Comparison of ENCODE assay signal across 24 cellular contexts in the genomic region with DNA sequence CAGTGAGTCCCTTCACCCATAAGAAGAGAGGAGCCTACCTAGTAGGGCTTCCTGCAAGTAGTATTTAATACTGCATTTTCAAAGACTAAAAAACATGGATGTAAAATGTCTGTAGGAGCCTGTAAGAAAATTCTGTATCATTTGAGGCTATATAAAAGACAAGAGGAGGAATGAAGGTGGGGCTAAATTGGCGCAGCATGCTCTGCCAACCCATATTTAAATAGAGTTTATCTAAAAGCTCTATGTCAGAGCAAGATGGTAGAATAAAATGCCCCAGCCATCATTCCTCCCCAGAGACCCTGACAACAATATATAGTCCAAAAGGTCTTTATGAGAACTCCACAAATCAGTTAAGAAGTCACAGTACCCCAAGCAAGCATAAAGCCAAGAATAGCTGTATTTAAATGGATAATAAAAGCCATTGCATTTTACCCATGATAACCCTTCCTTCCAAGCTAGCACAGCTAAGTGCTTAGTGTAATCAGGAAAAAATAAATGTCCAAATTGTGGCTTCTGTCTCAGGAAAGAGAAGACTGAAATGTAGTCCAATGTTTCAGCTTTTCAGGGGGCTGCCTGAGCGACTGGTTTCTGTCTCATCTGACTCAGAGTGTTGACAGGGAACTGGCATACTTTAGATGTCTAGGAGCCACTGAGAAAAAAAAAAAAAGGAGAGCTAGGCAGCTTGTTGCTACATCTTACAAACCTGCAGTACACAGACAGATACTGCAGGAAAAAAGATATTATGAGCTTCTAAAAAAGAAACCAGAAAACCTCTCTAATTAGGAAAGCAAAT.
DNase-seq lines count a peak whose midpoint lies in the region; ATAC-seq and TF ChIP-seq lines count a peak whose summit lies in the region.
"Had no signal": no experiment of that assay in that cellular context is flagged by ENCODE, and none has a peak within 500 bp of the region (broad histone marks: within the 10 kb centered on the region; RNA-seq: fewer than 3 reads in every experiment).

No MANE protein-coding gene starts in this region.

- DNase-seq in AG10803 (ENCODE audit: low read depth) (peak; percentile 65), fibroblast of pulmonary artery (ENCODE audit: low read depth) (peak; percentile 92), mesenchymal stem cell (peak; percentile 91), HFFc6 (no peak), erythroblast (lab: John Stamatoyannopoulos, UW) (no peak), NCI-H1417 (lab: John Stamatoyannopoulos, UW) (no peak), immature natural killer cell (no peak)
- DNase-seq: activated CD4-positive, alpha-beta T cell treated with anti-CD3 and anti-CD28 coated beads for 48 hours; activated naive CD8-positive, alpha-beta T cell treated with anti-CD3 and anti-CD28 coated beads for 36 hours; caudate nucleus; CD4-positive, CD25-positive, alpha-beta regulatory T cell; DMS 273 treated with DMSO at 0.1 percent for 48 hours; kidney; midbrain; NCI-H1048; NCI-H2029 treated with DMSO at 0.1 percent for 48 hours; NCI-H446 treated with DMSO at 0.1 percent for 48 hours; psoas muscle had no signal

- no peak overlapping the region for H2BK5ac ChIP-seq in mesenchymal stem cell (ENCODE audit: low read depth, low read length, poor library complexity, severe bottlenecking)

- H4K91ac ChIP-seq in mesenchymal stem cell (ENCODE audit: low read length), result no peak overlapping the region

- no peak overlapping the region for H2AFZ ChIP-seq in mesenchymal stem cell (ENCODE audit: low read depth, low read length)

- 0% methylated on average over 1 of the region's 2 CpGs for WGBS in mesenchymal stem cell

- H3K18ac ChIP-seq in mesenchymal stem cell (ENCODE audit: low read depth in 1 of 2, low read length in 2 of 2), result no peak overlapping the region

- no peak overlapping the region for H2BK120ac ChIP-seq in mesenchymal stem cell (ENCODE audit: low read depth, low read length)

- no peak overlapping the region for H3K4me3 ChIP-seq in AG10803 (ENCODE audit: low read length)
- no peak overlapping the region for H3K4me3 ChIP-seq in fibroblast of pulmonary artery (replicated peaks; ENCODE audit: low read depth, low read length)
- H3K4me3 ChIP-seq in mesenchymal stem cell (ENCODE audit: insufficient read depth in 1 of 2, low read depth in 1 of 2, low read length in 2 of 2), result no peak overlapping the region
- H3K4me3 ChIP-seq: psoas muscle, suprapubic skin had no signal

- H2BK12ac ChIP-seq in mesenchymal stem cell (ENCODE audit: low read length in 2 of 2), result no peak overlapping the region

- H3K4me1 Mint-ChIP-seq in HFFc6 (ENCODE audit: low read depth) (peaks cover 8% of the 10 kb centered on the region; the same call in 1 of the 2 replicates), immature natural killer cell (no peaks in the 10 kb centered on the region)
- H3K4me1 Mint-ChIP-seq: activated naive CD8-positive, alpha-beta T cell treated with anti-CD3 and anti-CD28 coated beads for 36 hours; activated T-helper 17 cell treated with anti-CD3 and anti-CD28 coated beads, Interleukin-2, amount 50 U/mL, for 72 hours; CD4-positive, CD25-positive, alpha-beta regulatory T cell; neural crest cell had no signal

- TF ChIP-seq CTCF in AG10803 (conservative IDR thresholded peaks at IDR 0.05; ENCODE audit: low read length) (no peak), fibroblast of pulmonary artery (IDR thresholded peaks at IDR 0.05; ENCODE audit: low read length, missing control alignments) (no peak), HFFc6 (IDR thresholded peaks at IDR 0.05) (no peak)

- H3K23ac ChIP-seq in mesenchymal stem cell (ENCODE audit: low read length in 2 of 2), result no peak overlapping the region

- H3K36me3 Mint-ChIP-seq in HFFc6 (ENCODE audit: low read depth) (peaks cover 51% of the 10 kb centered on the region), immature natural killer cell (peaks cover 8 to 15% (median 11%) of the 10 kb centered on the region in 3 donors)

- no peak overlapping the region for H2AK5ac ChIP-seq in mesenchymal stem cell (ENCODE audit: low read length, severe bottlenecking)

- no peak overlapping the region for H3K14ac ChIP-seq in mesenchymal stem cell (ENCODE audit: low read length in 2 of 2)

- H3K4me3 Mint-ChIP-seq in HFFc6 (no peak overlapping the region), immature natural killer cell (no peak overlapping the region)
- H3K4me3 Mint-ChIP-seq: activated naive CD8-positive, alpha-beta T cell treated with anti-CD3 and anti-CD28 coated beads for 36 hours; activated T-helper 17 cell treated with anti-CD3 and anti-CD28 coated beads, Interleukin-2, amount 50 U/mL, for 72 hours; CD4-positive, CD25-positive, alpha-beta regulatory T cell; neural crest cell had no signal

- H3K9ac ChIP-seq in mesenchymal stem cell (ENCODE audit: low read length), result no peak overlapping the region
- H3K9ac ChIP-seq: KMS-11 had no signal

- H3K79me1 ChIP-seq in mesenchymal stem cell (replicated peaks; ENCODE audit: low read length, poor library complexity, severe bottlenecking), result no peaks in the 10 kb centered on the region

- H3K4ac ChIP-seq in mesenchymal stem cell (ENCODE audit: low read depth in 1 of 2, low read length in 2 of 2), result no peak overlapping the region

- no peak overlapping the region for H3K27ac ChIP-seq in mesenchymal stem cell (ENCODE audit: low read length, poor library complexity, severe bottlenecking)
- H3K27ac ChIP-seq: KMS-11, psoas muscle, suprapubic skin had no signal

- no peaks in the 10 kb centered on the region for H3K27me3 Mint-ChIP-seq in HFFc6 (ENCODE audit: insufficient read depth)
- peaks cover 0 to 4% (median 0%) of the 10 kb centered on the region in 3 donors for H3K27me3 Mint-ChIP-seq in immature natural killer cell (ENCODE audit: low read depth in 3 of 3)
- H3K27me3 Mint-ChIP-seq: activated naive CD8-positive, alpha-beta T cell treated with anti-CD3 and anti-CD28 coated beads for 36 hours; activated T-helper 17 cell treated with anti-CD3 and anti-CD28 coated beads, Interleukin-2, amount 50 U/mL, for 72 hours; CD4-positive, CD25-positive, alpha-beta regulatory T cell had no signal

- H3K9me3 Mint-ChIP-seq in HFFc6 (peaks cover 27% of the 10 kb centered on the region), immature natural killer cell (peaks cover 30 to 85% (median 53%) of the 10 kb centered on the region in 6 donors)

- no peaks in the 10 kb centered on the region for H3K27me3 ChIP-seq in mesenchymal stem cell (ENCODE audit: control insufficient read depth in 1 of 2, insufficient read depth in 1 of 2, low read length in 2 of 2)
- H3K27me3 ChIP-seq: suprapubic skin had no signal

- peaks cover 24% of the 10 kb centered on the region for H3K9me3 ChIP-seq in mesenchymal stem cell (ENCODE audit: control insufficient read depth, low read length)

- H2BK15ac ChIP-seq in mesenchymal stem cell (ENCODE audit: low read depth, poor library complexity, severe bottlenecking), result no peak overlapping the region

- peaks cover 0 to 6% of the 10 kb centered on the region in 2 experiments for H3K36me3 ChIP-seq in mesenchymal stem cell (ENCODE audit: control insufficient read depth in 1 of 2, insufficient read depth in 2 of 2, low read depth in 1 of 2, low read length in 2 of 2)
- H3K36me3 ChIP-seq: suprapubic skin had no signal

- no peaks in the 10 kb centered on the region for H3K4me1 ChIP-seq in mesenchymal stem cell (ENCODE audit: control insufficient read depth, insufficient read depth, low read depth, low read length)
- H3K4me1 ChIP-seq: psoas muscle, suprapubic skin had no signal

- no peak for TF ChIP-seq POLR2A in erythroblast (IDR thresholded peaks at IDR 0.05; ENCODE audit: low read length)

- H4K8ac ChIP-seq in mesenchymal stem cell (ENCODE audit: low read length), result no peak overlapping the region

- ATAC-seq in SK-N-SH treated with all-trans-retinoic acid at 6 μM for 48 hours, result peak; percentile 98
- ATAC-seq: activated T-helper 17 cell treated with anti-CD3 and anti-CD28 coated beads, Interleukin-2, amount 50 U/mL, for 72 hours; esophagus mucosa; psoas muscle had no signal

- no peak overlapping the region for H3K4me2 ChIP-seq in mesenchymal stem cell (ENCODE audit: low read length, poor library complexity, severe bottlenecking)
- H3K4me2 ChIP-seq: KMS-11 had no signal

- H3K27ac Mint-ChIP-seq in HFFc6 (no peak overlapping the region), immature natural killer cell (no peak overlapping the region)
- H3K27ac Mint-ChIP-seq: activated naive CD8-positive, alpha-beta T cell treated with anti-CD3 and anti-CD28 coated beads for 36 hours; activated T-helper 17 cell treated with anti-CD3 and anti-CD28 coated beads, Interleukin-2, amount 50 U/mL, for 72 hours; CD4-positive, CD25-positive, alpha-beta regulatory T cell had no signal

TF ChIP-seq in SK-N-SH treated with all-trans-retinoic acid at 6 μM for 48 hours, 23 proteins besides CTCF, POLR2A, EP300 and RAD21:
- peak; percentile 69 for TF ChIP-seq ISL1 (CRISPR knock-in tag; IDR thresholded peaks at IDR 0.05)
- 0 out of 2 replicates have a peak, but pooled peaks have one; percentile 10 for TF ChIP-seq TOX (CRISPR knock-in tag; IDR thresholded peaks at IDR 0.05; ENCODE audit: borderline replicate concordance)
- no peak for TF ChIP-seq SNAI2 (CRISPR knock-in tag; IDR thresholded peaks at IDR 0.05)

Comparison
In these comparisons a context has a peak if more than half of its experiments do, and no peak if none do; other contexts are left out.
1. DNase-seq: peak in AG10803 (single experiment), fibroblast of pulmonary artery (single experiment) and mesenchymal stem cell (single experiment); none in HFFc6 (single experiment), erythroblast (0 of 2), NCI-H1417 (0 of 3) and immature natural killer cell (0 of 3).